8 cellular contexts compared by ENCODE assay signal in genomic region chr11:65558002-65558784, GRCh38. TPM values are rescaled to one million over a fixed set of nuclear protein-coding genes. Genes with fewer than 3 reads are reported as not detected.
DNase-seq lines count a peak whose midpoint lies in the region; ATAC-seq and TF ChIP-seq lines count a peak whose summit lies in the region.

Gene LTBP3, minus strand, starts transcription at chr11:65558359. Its CDS starts 400 bp downstream, at chr11:65557959.

- TF ChIP-seq POLR2A in stomach (IDR thresholded peaks at IDR 0.05) (no peak), GM18505 (IDR thresholded peaks at IDR 0.05; ENCODE audit: borderline replicate concordance, extremely low read depth, insufficient read depth, insufficient read length) (no peak)

- peaks cover 56% of the 10 kb centered on the region for H3K27me3 Mint-ChIP-seq in endodermal cell (ENCODE audit: insufficient read depth)

- H3K4me3 ChIP-seq in endodermal cell (ENCODE audit: low read length): peak within 1 kb of the TSS; percentile 49
- H3K4me3 ChIP-seq in lower lobe of right lung: peak within 1 kb of the TSS; percentile 63
- H3K4me3 ChIP-seq in stomach: peak within 1 kb of the TSS; percentile 64 to 73 (median 68)

- H3K27ac ChIP-seq in endodermal cell (ENCODE audit: low read depth, low read length) (peak within 1 kb of the TSS; percentile 66), lower lobe of right lung (peak within 1 kb of the TSS; percentile 90), stomach (peak within 1 kb of the TSS; percentile 88 to 96 (median 94))

- ATAC-seq in lower lobe of right lung: peak; percentile 89 to 90
- ATAC-seq in GM18505 (IDR thresholded peaks at IDR 0.05; ENCODE audit: unreplicated experiment): no peak

- intact Hi-C loops in lower lobe of right lung (cut with DNase I): no loop called here
- intact Hi-C loops in stomach (cut with DNase I; ENCODE audit: low total_unique reads): no loop called here

- no peaks in the 10 kb centered on the region for H3K9me3 Mint-ChIP-seq in endodermal cell

- no peak within 1 kb of the TSS for H3K27ac Mint-ChIP-seq in endodermal cell

- H3K27me3 ChIP-seq in endodermal cell (ENCODE audit: control insufficient read depth, insufficient read depth, low read length, poor library complexity, severe bottlenecking): peaks cover 15% of the 10 kb centered on the region
- no peaks in the 10 kb centered on the region for H3K27me3 ChIP-seq in lower lobe of right lung (ENCODE audit: low read depth)
- H3K27me3 ChIP-seq in stomach: peaks cover 0 to 8% (median 0%) of the 10 kb centered on the region in 3 donors

- TF ChIP-seq CTCF in endodermal cell (conservative IDR thresholded peaks at IDR 0.05): no peak
- TF ChIP-seq CTCF in lower lobe of right lung (IDR thresholded peaks at IDR 0.05): no peak
- no peak for TF ChIP-seq CTCF in stomach (IDR thresholded peaks at IDR 0.05)

- 2 to 3% methylated on average over 16 to 76 of the region's 77 CpGs for WGBS in endodermal cell (ENCODE audit: insufficient coverage in 1 of 2, insufficient read length in 1 of 2), 2 experiments
- 0 to 1% (median 1%) methylated on average over 17 to 77 of the region's 77 CpGs for WGBS in stomach, 5 donors

- no peaks in the 10 kb centered on the region for H3K36me3 Mint-ChIP-seq in endodermal cell (ENCODE audit: low read depth)

- peak within 1 kb of the TSS; percentile 59 for H3K4me3 Mint-ChIP-seq in endodermal cell

- H3K4me1 Mint-ChIP-seq in endodermal cell: peaks cover 16% of the 10 kb centered on the region

- H3K9me3 ChIP-seq in endodermal cell (ENCODE audit: control insufficient read depth, low read length) (no peaks in the 10 kb centered on the region), lower lobe of right lung (no peaks in the 10 kb centered on the region), stomach (no peaks in the 10 kb centered on the region)

- H3K9ac ChIP-seq in endodermal cell (ENCODE audit: extremely low read depth, low read length, poor library complexity, severe bottlenecking): peak within 1 kb of the TSS; percentile 44

- peaks cover 17% of the 10 kb centered on the region for H3K4me1 ChIP-seq in endodermal cell (ENCODE audit: control insufficient read depth, insufficient read depth, low read length)
- peaks cover 65% of the 10 kb centered on the region for H3K4me1 ChIP-seq in lower lobe of right lung
- H3K4me1 ChIP-seq in stomach: peaks cover 48 to 76% (median 69%) of the 10 kb centered on the region in 4 donors

- TF ChIP-seq EP300 in stomach (IDR thresholded peaks at IDR 0.05): no peak

- peak; percentile 13 for DNase-seq in NCI-H1436 (lab: John Stamatoyannopoulos, UW)
- no peak for DNase-seq in NCI-H1436 treated with DMSO at 0.1 percent for 48 hours (lab: John Stamatoyannopoulos, UW)
- peak; percentile 73 for DNase-seq in NCI-H1092 treated with DMSO at 0.1 percent for 48 hours (lab: John Stamatoyannopoulos, UW)
- peak; percentile 56 to 64 for DNase-seq in activated CD4-positive, alpha-beta T cell treated with anti-CD3 and anti-CD28 coated beads, Interleukin-2, amount 50 U/mL, for 48 hours
- DNase-seq in endodermal cell: peak; percentile 83
- DNase-seq in lower lobe of right lung: peak; percentile 87
- peak; percentile 87 for DNase-seq in stomach

- H3K36me3 ChIP-seq in endodermal cell (ENCODE audit: control insufficient read depth, insufficient read depth, low read length): no peaks in the 10 kb centered on the region
- H3K36me3 ChIP-seq in lower lobe of right lung: peaks cover 6% of the 10 kb centered on the region
- H3K36me3 ChIP-seq in stomach: peaks cover 0 to 9% (median 6%) of the 10 kb centered on the region in 4 donors

RNA-seq across cellular contexts. Expression of gene LTBP3, which starts in this region (rescaled TPM):
- 10 to 100 TPM; 19.7 to 24.2 TPM for total RNA-seq in endodermal cell
- 23.3 TPM for polyA plus RNA-seq in endodermal cell (2013, experiment 1 of 2)
- 23.8 TPM for polyA plus RNA-seq in endodermal cell (2013, experiment 2 of 2)
- total RNA-seq in lower lobe of right lung: 98.7 TPM
- 100 to 1,000 TPM in 4 of 5 donors, 10 to 100 TPM in 1; 35.1 to 452 (median 117) TPM for total RNA-seq in stomach
- polyA plus RNA-seq in stomach: 10 to 100 TPM; 26.9 to 58.2 (median 28.7) TPM
